In genomic region chr7:91514591-91514990, GRCh38 we compare ENCODE assay signal across 6 cellular contexts.
"Had no signal": no experiment of that assay in that cellular context is flagged by ENCODE, and none has a peak within 500 bp of the region (broad histone marks: within the 10 kb centered on the region; RNA-seq: fewer than 3 reads in every experiment).

No MANE protein-coding gene starts in this region.

- DNase-seq: GM23248, GOT3, H7, HFFc6, KBM-7 had no signal

- H3K4me3 ChIP-seq: GM23248, HAP-1 had no signal
